ENCODE assay signal across 21 cellular contexts in genomic region chr1:235280467-235280866, GRCh38.
"Had no signal": no experiment of that assay in that cellular context is flagged by ENCODE, and none has a peak within 500 bp of the region (broad histone marks: within the 10 kb centered on the region; RNA-seq: fewer than 3 reads in every experiment).

No MANE protein-coding gene starts in this region.

- H3K9ac ChIP-seq: parathyroid adenoma had no signal

- H3K27ac ChIP-seq: epithelial cell of prostate, hepatocyte, neutrophil, parathyroid adenoma, sigmoid colon, stomach had no signal

- H3K27ac Mint-ChIP-seq: activated naive CD4-positive, alpha-beta T cell treated with anti-CD3 and anti-CD28 coated beads, Interleukin-2, amount 10 ng/mL, durations not matched to agents 7 days and 5 days; stimulated activated effector memory CD8-positive, alpha-beta T cell treated with anti-CD3 and anti-CD28 coated beads, Interleukin-12 subunit alpha, Interleukin-12 subunit beta, amount 100 ng/mL, for 72 hours; type B pancreatic cell had no signal

- H3K9me3 Mint-ChIP-seq: activated naive CD4-positive, alpha-beta T cell treated with anti-CD3 and anti-CD28 coated beads, Interleukin-2, amount 10 ng/mL, durations not matched to agents 7 days and 5 days; stimulated activated effector memory CD8-positive, alpha-beta T cell treated with anti-CD3 and anti-CD28 coated beads, Interleukin-12 subunit alpha, Interleukin-12 subunit beta, amount 100 ng/mL, for 72 hours; type B pancreatic cell had no signal

- H3K27me3 ChIP-seq: hepatocyte, neutrophil, sigmoid colon, stomach had no signal

- H3K36me3 Mint-ChIP-seq: stimulated activated effector memory CD8-positive, alpha-beta T cell treated with anti-CD3 and anti-CD28 coated beads, Interleukin-12 subunit alpha, Interleukin-12 subunit beta, amount 100 ng/mL, for 72 hours had no signal

- H3K9me3 ChIP-seq: neutrophil, sigmoid colon, stomach had no signal

- DNase-seq: activated CD8-positive, alpha-beta memory T cell treated with anti-CD3 and anti-CD28 coated beads for 24 hours; activated CD8-positive, alpha-beta memory T cell treated with anti-CD3 and anti-CD28 coated beads, Interleukin-2, amount 50 U/mL, for 48 hours; activated effector memory CD4-positive, alpha-beta T cell treated with Interleukin-2 at 50 U/mL for 16 hours; activated naive CD4-positive, alpha-beta T cell treated with anti-CD3 and anti-CD28 coated beads, Interleukin-2, amount 10 ng/mL, durations not matched to agents 7 days and 5 days; activated T-cell treated with anti-CD3 and anti-CD28 coated beads, Interleukin-2, amount 50 U/mL, for 48 hours; foreskin fibroblast; islet precursor cell; midbrain; sigmoid colon; stimulated activated CD4-positive, alpha-beta T cell treated with anti-CD3 and anti-CD28 coated beads, Interleukin-4, amount 100 ng/mL, for 24 hours; stomach; T-helper 1 cell; T1000 had no signal

- H3K4me1 ChIP-seq: parathyroid adenoma had no signal

- H3K4me3 Mint-ChIP-seq: activated naive CD4-positive, alpha-beta T cell treated with anti-CD3 and anti-CD28 coated beads, Interleukin-2, amount 10 ng/mL, durations not matched to agents 7 days and 5 days; stimulated activated effector memory CD8-positive, alpha-beta T cell treated with anti-CD3 and anti-CD28 coated beads, Interleukin-12 subunit alpha, Interleukin-12 subunit beta, amount 100 ng/mL, for 72 hours; type B pancreatic cell had no signal

- H3K36me3 ChIP-seq: neutrophil, sigmoid colon, stomach had no signal

- ATAC-seq: activated CD4-positive, CD25-positive, alpha-beta regulatory T cell treated with anti-CD3 and anti-CD28 coated beads, Interleukin-2, amount 50 U/mL, for 24 hours; stimulated activated effector memory CD8-positive, alpha-beta T cell treated with anti-CD3 and anti-CD28 coated beads, Interleukin-12 subunit alpha, Interleukin-12 subunit beta, amount 100 ng/mL, for 72 hours had no signal

- H3K4me3 ChIP-seq: hepatocyte, lung, sigmoid colon, stomach had no signal

- H3K27me3 Mint-ChIP-seq: activated naive CD4-positive, alpha-beta T cell treated with anti-CD3 and anti-CD28 coated beads, Interleukin-2, amount 10 ng/mL, durations not matched to agents 7 days and 5 days; type B pancreatic cell had no signal
